Comparison of ENCODE assay signal across 2 cellular contexts in genomic region chr3:5191555-5192304, GRCh38.
TF ChIP-seq lines count a peak whose summit lies in the region.

No MANE protein-coding gene starts in this region.

TF ChIP-seq in SK-N-SH treated with all-trans-retinoic acid at 6 μM for 48 hours, 23 proteins besides CTCF, POLR2A, EP300 and RAD21 (continued from another document):
- TF ChIP-seq CSRNP3 (CRISPR knock-in tag; IDR thresholded peaks at IDR 0.05) (no peak), CREB5 (CRISPR knock-in tag; IDR thresholded peaks at IDR 0.05; ENCODE audit: low read depth) (no peak), SNAI2 (CRISPR knock-in tag; IDR thresholded peaks at IDR 0.05) (no peak), ZC3H10 (CRISPR knock-in tag; IDR thresholded peaks at IDR 0.05) (no peak), ZNF8 (CRISPR knock-in tag; IDR thresholded peaks at IDR 0.05) (no peak), BACH2 (CRISPR knock-in tag; IDR thresholded peaks at IDR 0.05; ENCODE audit: borderline replicate concordance) (no peak), RARB (CRISPR knock-in tag; IDR thresholded peaks at IDR 0.05) (no peak), CSDC2 (CRISPR knock-in tag; IDR thresholded peaks at IDR 0.05) (no peak), POU6F1 (CRISPR knock-in tag; IDR thresholded peaks at IDR 0.05; ENCODE audit: borderline replicate concordance, low read depth) (no peak), TCF4 (CRISPR knock-in tag; IDR thresholded peaks at IDR 0.05; ENCODE audit: borderline replicate concordance) (no peak), ZFP3 (CRISPR knock-in tag; IDR thresholded peaks at IDR 0.05) (no peak), ZNF70 (CRISPR knock-in tag; IDR thresholded peaks at IDR 0.05) (no peak)

TF ChIP-seq in GM23338, 12 proteins besides CTCF, POLR2A, EP300 and RAD21 (continued from another document):
- TF ChIP-seq ZNF114 (CRISPR knock-in tag; IDR thresholded peaks at IDR 0.05) (no peak), ZNF462 (CRISPR knock-in tag; IDR thresholded peaks at IDR 0.05) (no peak), JUNB (IDR thresholded peaks at IDR 0.05; ENCODE audit: unreplicated experiment) (no peak), NANOG (IDR thresholded peaks at IDR 0.05; ENCODE audit: borderline replicate concordance) (no peak), REST (IDR thresholded peaks at IDR 0.05; ENCODE audit: unreplicated experiment) (no peak)
